Comparison of ENCODE assay signal across 17 cellular contexts in the genomic region with DNA sequence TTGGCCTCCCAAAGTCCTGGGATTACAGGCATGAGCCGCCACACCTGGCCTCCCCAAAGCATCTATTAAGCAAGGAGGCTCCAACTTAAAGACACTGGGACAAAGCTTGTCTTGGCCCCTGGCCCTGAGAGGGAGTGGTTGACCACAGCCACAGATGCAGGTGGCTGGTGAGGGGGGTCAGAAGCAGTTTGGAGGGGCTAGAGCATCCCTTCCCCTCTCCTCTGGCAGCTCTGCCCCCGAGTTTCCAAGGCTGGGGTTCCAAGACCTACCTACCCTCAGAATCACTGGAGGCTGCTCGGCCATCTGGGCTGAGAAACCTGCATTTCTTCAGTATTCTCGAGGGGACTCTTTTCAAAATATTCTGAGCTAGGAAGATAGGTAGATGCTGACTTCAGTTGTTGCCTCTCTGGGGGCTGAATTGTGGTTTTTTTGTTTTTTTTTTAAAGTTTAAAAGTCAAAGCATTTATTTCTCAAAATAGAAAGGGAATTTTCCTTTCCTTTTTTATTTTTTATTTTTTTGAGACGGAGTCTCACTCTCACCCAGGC. TPM values are rescaled to one million over a fixed set of nuclear protein-coding genes. Genes with fewer than 3 reads are reported as not detected.
A peak's percentile ranks its signal among the peaks of the same experiment; 100 is the strongest.
DNase-seq lines count a peak whose midpoint lies in the region; ATAC-seq, FAIRE-seq and TF ChIP-seq lines count a peak whose summit lies in the region.
"Had no signal": no experiment of that assay in that cellular context is flagged by ENCODE, and none has a peak within 500 bp of the region (broad histone marks: within the 10 kb centered on the region; RNA-seq: fewer than 3 reads in every experiment).

No MANE protein-coding gene starts in this region.

- H3K4ac ChIP-seq in mesenchymal stem cell (ENCODE audit: low read depth in 1 of 2, low read length in 2 of 2): no peak overlapping the region

- no peak overlapping the region for H2AFZ ChIP-seq in mesenchymal stem cell (ENCODE audit: low read depth, low read length)

- no peaks in the 10 kb centered on the region for H3K36me3 Mint-ChIP-seq in CD4-positive, CD25-positive, alpha-beta regulatory T cell
- H3K36me3 Mint-ChIP-seq in activated CD4-positive, alpha-beta memory T cell treated with anti-CD3 and anti-CD28 coated beads, Interleukin-2, amount 10 ng/mL, durations not matched to agents 7 days and 5 days (ENCODE audit: low read depth): no peaks in the 10 kb centered on the region

- no peaks in the 10 kb centered on the region for H3K79me1 ChIP-seq in mesenchymal stem cell (replicated peaks; ENCODE audit: low read length, poor library complexity, severe bottlenecking)

- no peak for DNase-seq in A549 (ENCODE audit: low read depth in 1 of 2, low spot score in 1 of 2)
- DNase-seq in CD4-positive, CD25-positive, alpha-beta regulatory T cell: no peak
- DNase-seq in activated CD4-positive, alpha-beta memory T cell treated with anti-CD3 and anti-CD28 coated beads, Interleukin-2, amount 10 ng/mL, durations not matched to agents 7 days and 5 days: no peak
- no peak for DNase-seq in mesenchymal stem cell
- DNase-seq in EL: no peak
- DNase-seq: KBM-7, mucosa of descending colon, NCI-H146, NCI-H510A treated with DMSO at 0.1 percent for 48 hours, Peyer's patch had no signal

- peaks cover 11 to 68% (median 31%) of the 10 kb centered on the region in 4 donors for H3K4me1 Mint-ChIP-seq in CD4-positive, CD25-positive, alpha-beta regulatory T cell
- H3K4me1 Mint-ChIP-seq in activated CD4-positive, alpha-beta memory T cell treated with anti-CD3 and anti-CD28 coated beads, Interleukin-2, amount 10 ng/mL, durations not matched to agents 7 days and 5 days: peaks cover 73% of the 10 kb centered on the region

- H3K4me1 ChIP-seq in A549 (peaks cover 55% of the 10 kb centered on the region), mesenchymal stem cell (ENCODE audit: control insufficient read depth, insufficient read depth, low read depth, low read length) (peaks cover 20% of the 10 kb centered on the region)
- peaks cover 15% of the 10 kb centered on the region for H3K4me1 ChIP-seq in CD4-positive, CD25-positive, alpha-beta regulatory T cell (ENCODE audit: control insufficient read depth, insufficient read depth, low read length, poor library complexity, severe bottlenecking)

- H2BK12ac ChIP-seq in mesenchymal stem cell (ENCODE audit: low read length in 2 of 2): peak overlapping the region; percentile 63 to 90

- peak overlapping the region; percentile 90 to 98 for H3K27ac ChIP-seq in A549
- no peak overlapping the region for H3K27ac ChIP-seq in CD4-positive, CD25-positive, alpha-beta regulatory T cell (ENCODE audit: insufficient read depth, low read length, poor library complexity, severe bottlenecking)
- no peak overlapping the region for H3K27ac ChIP-seq in mesenchymal stem cell (ENCODE audit: low read length, poor library complexity, severe bottlenecking)
- H3K27ac ChIP-seq: gastroesophageal sphincter, Peyer's patch, thoracic aorta had no signal

- FAIRE-seq in A549 (lab: Jason Lieb, UNC): no peak

- no peaks in the 10 kb centered on the region for H3K27me3 Mint-ChIP-seq in CD4-positive, CD25-positive, alpha-beta regulatory T cell
- H3K27me3 Mint-ChIP-seq in activated CD4-positive, alpha-beta memory T cell treated with anti-CD3 and anti-CD28 coated beads, Interleukin-2, amount 10 ng/mL, durations not matched to agents 7 days and 5 days: no peaks in the 10 kb centered on the region
- H3K27me3 Mint-ChIP-seq: central memory CD8-positive, alpha-beta T cell had no signal

- no peaks in the 10 kb centered on the region for H3K27me3 ChIP-seq in CD4-positive, CD25-positive, alpha-beta regulatory T cell (ENCODE audit: control insufficient read depth, insufficient read depth, low read length)
- H3K27me3 ChIP-seq in mesenchymal stem cell (ENCODE audit: control insufficient read depth in 1 of 2, insufficient read depth in 1 of 2, low read length in 2 of 2): no peaks in the 10 kb centered on the region
- H3K27me3 ChIP-seq: gastroesophageal sphincter, Peyer's patch had no signal

- no peak for TF ChIP-seq POLR2A in A549 (IDR thresholded peaks at IDR 0.05; ENCODE audit: low read length)

- H3K4me2 ChIP-seq in A549 (no peak overlapping the region), mesenchymal stem cell (ENCODE audit: low read length, poor library complexity, severe bottlenecking) (no peak overlapping the region)

- H3K14ac ChIP-seq in mesenchymal stem cell (ENCODE audit: low read length in 2 of 2): peak overlapping the region in 1 of 2 experiments; percentile 26

- H2BK15ac ChIP-seq in mesenchymal stem cell (ENCODE audit: low read depth, poor library complexity, severe bottlenecking): peak overlapping the region; percentile 39

- H3K4me3 Mint-ChIP-seq in CD4-positive, CD25-positive, alpha-beta regulatory T cell: no peak overlapping the region
- H3K4me3 Mint-ChIP-seq in activated CD4-positive, alpha-beta memory T cell treated with anti-CD3 and anti-CD28 coated beads, Interleukin-2, amount 10 ng/mL, durations not matched to agents 7 days and 5 days: no peak overlapping the region
- H3K4me3 Mint-ChIP-seq: CD14-positive monocyte; central memory CD8-positive, alpha-beta T cell had no signal

- H3K9me3 Mint-ChIP-seq in CD4-positive, CD25-positive, alpha-beta regulatory T cell: no peaks in the 10 kb centered on the region
- peaks cover under 1% of the 10 kb centered on the region for H3K9me3 Mint-ChIP-seq in activated CD4-positive, alpha-beta memory T cell treated with anti-CD3 and anti-CD28 coated beads, Interleukin-2, amount 10 ng/mL, durations not matched to agents 7 days and 5 days
- H3K9me3 Mint-ChIP-seq: central memory CD8-positive, alpha-beta T cell had no signal

- no peak overlapping the region for H4K8ac ChIP-seq in mesenchymal stem cell (ENCODE audit: low read length)

- H3K9me3 ChIP-seq in A549: no peaks in the 10 kb centered on the region
- H3K9me3 ChIP-seq in CD4-positive, CD25-positive, alpha-beta regulatory T cell (ENCODE audit: control insufficient read depth in 2 of 2, low read length in 2 of 2): no peaks in the 10 kb centered on the region
- no peaks in the 10 kb centered on the region for H3K9me3 ChIP-seq in mesenchymal stem cell (ENCODE audit: control insufficient read depth, low read length)
- H3K9me3 ChIP-seq: gastroesophageal sphincter, mucosa of descending colon, Peyer's patch, thoracic aorta had no signal

- CTCF ChIA-PET in A549 (lab: Yijun Ruan, JAX): interaction anchor here (0.6 to 3.2 kb wide), 8 partner anchors 9 to 167 kb away, joined by 3 to 10 read pairs (median 4); no protein-coding TSS in a partner anchor
- CTCF ChIA-PET in activated CD4-positive, alpha-beta memory T cell treated with anti-CD3 and anti-CD28 coated beads, Interleukin-2, amount 10 ng/mL, durations not matched to agents 7 days and 5 days (lab: Charles Lee): interaction anchor here (0.8 to 3.3 kb wide), 4 partner anchors 13 to 46 kb away, joined by 4 to 10 read pairs (median 6); no protein-coding TSS in a partner anchor

- peak overlapping the region; percentile 42 to 56 (median 48) for H3K27ac Mint-ChIP-seq in CD4-positive, CD25-positive, alpha-beta regulatory T cell
- H3K27ac Mint-ChIP-seq in activated CD4-positive, alpha-beta memory T cell treated with anti-CD3 and anti-CD28 coated beads, Interleukin-2, amount 10 ng/mL, durations not matched to agents 7 days and 5 days: peak overlapping the region; percentile 96

- no peak overlapping the region for H3K9ac ChIP-seq in mesenchymal stem cell (ENCODE audit: low read length)

- no peak for TF ChIP-seq RAD21 in A549 (conservative IDR thresholded peaks at IDR 0.05 in 1 of 2, IDR thresholded peaks at IDR 0.05 in 1 of 2)

- no peak for TF ChIP-seq EP300 in A549 (IDR thresholded peaks at IDR 0.05)

- H3K23ac ChIP-seq in mesenchymal stem cell (ENCODE audit: low read length in 2 of 2): no peak overlapping the region

- no peaks in the 10 kb centered on the region for H3K36me3 ChIP-seq in CD4-positive, CD25-positive, alpha-beta regulatory T cell (ENCODE audit: control insufficient read depth, insufficient read depth, low read length)
- H3K36me3 ChIP-seq in mesenchymal stem cell (ENCODE audit: control insufficient read depth in 1 of 2, insufficient read depth in 2 of 2, low read depth in 1 of 2, low read length in 2 of 2): no peaks in the 10 kb centered on the region
- H3K36me3 ChIP-seq: gastroesophageal sphincter, Peyer's patch, thoracic aorta had no signal

- TF ChIP-seq CTCF in A549 (IDR thresholded peaks at IDR 0.05): no peak

- H3K18ac ChIP-seq in mesenchymal stem cell (ENCODE audit: low read depth in 1 of 2, low read length in 2 of 2): no peak overlapping the region

- ATAC-seq in A549: no peak
- ATAC-seq in CD4-positive, CD25-positive, alpha-beta regulatory T cell (ENCODE audit: low read depth in 2 of 2): no peak
- no peak for ATAC-seq in GM21825 (IDR thresholded peaks at IDR 0.05; ENCODE audit: unreplicated experiment)
- no peak for ATAC-seq in HG03565 (IDR thresholded peaks at IDR 0.05; ENCODE audit: unreplicated experiment)
- no peak for ATAC-seq in activated CD4-positive, CD25-positive, alpha-beta regulatory T cell treated with anti-CD3 and anti-CD28 coated beads, Interleukin-2, amount 50 U/mL, for 24 hours
- ATAC-seq: gastroesophageal sphincter, mucosa of descending colon had no signal

- no peak overlapping the region for H3K4me3 ChIP-seq in A549
- no peak overlapping the region for H3K4me3 ChIP-seq in CD4-positive, CD25-positive, alpha-beta regulatory T cell (ENCODE audit: low read depth, low read length)
- no peak overlapping the region for H3K4me3 ChIP-seq in mesenchymal stem cell (ENCODE audit: insufficient read depth in 1 of 2, low read depth in 1 of 2, low read length in 2 of 2)
- H3K4me3 ChIP-seq: gastroesophageal sphincter, mucosa of descending colon, Peyer's patch, thoracic aorta had no signal

- WGBS in A549 (ENCODE audit: missing lambda C conversion rate): 77% methylated on average over 5 of the region's 5 CpGs
- WGBS in mesenchymal stem cell: 100% methylated on average over 3 of the region's 5 CpGs

- H2BK120ac ChIP-seq in mesenchymal stem cell (ENCODE audit: low read depth, low read length): no peak overlapping the region

- no peak overlapping the region for H2BK5ac ChIP-seq in mesenchymal stem cell (ENCODE audit: low read depth, low read length, poor library complexity, severe bottlenecking)

- H2AK5ac ChIP-seq in mesenchymal stem cell (ENCODE audit: low read length, severe bottlenecking): no peak overlapping the region

- H4K91ac ChIP-seq in mesenchymal stem cell (ENCODE audit: low read length): no peak overlapping the region

- POLR2A ChIA-PET in A549 (lab: Yijun Ruan, JAX): interaction anchor here (2.9 kb wide), 1 partner anchor 9 kb away, joined by 22 read pairs; no protein-coding TSS in a partner anchor
- POLR2A ChIA-PET in activated CD4-positive, alpha-beta memory T cell treated with anti-CD3 and anti-CD28 coated beads, Interleukin-2, amount 10 ng/mL, durations not matched to agents 7 days and 5 days (lab: Charles Lee): interaction anchor here (0.8 to 23.5 kb wide), 10 partner anchors 9 to 90 kb away, joined by 3 to 448 read pairs (median 9); a partner anchor contains a TSS

RNA-seq across cellular contexts. Expression of a gene that starts 32.6 kb away (rescaled TPM):
- polyA plus RNA-seq in A549 (2011; rRNA removed) (329 and 392 TPM in 2 replicates), A549 (2017; fragmentation: RNase III; extraction: RNeasy Plus Mini Kit Qiagen cat#74134 plus additional on column Dnase treatment) (188 to 239 TPM (median 238 TPM) in 3 replicates)
- 189 and 275 TPM in 2 replicates for polyA plus RNA-seq in A549 (2012; cell fraction: cytosol; rRNA removed)
- polyA plus RNA-seq in A549 (2012; cell fraction: nucleus; rRNA removed): 368 and 387 TPM in 2 replicates
- 299 and 339 TPM in 2 replicates for polyA minus RNA-seq in A549 (2011; rRNA and poly(A)+ RNA removed)
- 403 TPM for total RNA-seq in CD4-positive, CD25-positive, alpha-beta regulatory T cell
- 100 to 1,000 TPM in 1 of 4 donors, 10 to 100 TPM in 3; 62.1 to 123 (median 76.6) TPM for polyA plus RNA-seq in CD4-positive, CD25-positive, alpha-beta regulatory T cell
- total RNA-seq in activated CD4-positive, alpha-beta memory T cell treated with anti-CD3 and anti-CD28 coated beads, Interleukin-2, amount 10 ng/mL, durations not matched to agents 7 days and 5 days: 100 to 1,000 TPM; 475 to 481 TPM
- 109 TPM for polyA plus RNA-seq in mesenchymal stem cell (2013, experiment 1 of 2)
- polyA plus RNA-seq in mesenchymal stem cell (2013, experiment 2 of 2): 107 TPM

RNA-seq across cellular contexts. Expression of a gene that starts 48.4 kb away (rescaled TPM):
- polyA plus RNA-seq in A549 (2011; rRNA removed) (21.5 and 24.4 TPM in 2 replicates), A549 (2017; fragmentation: RNase III; extraction: RNeasy Plus Mini Kit Qiagen cat#74134 plus additional on column Dnase treatment) (26.1 to 28.5 TPM (median 26.7 TPM) in 3 replicates)
- polyA plus RNA-seq in A549 (2012; cell fraction: cytosol; rRNA removed): 26.6 and 31.3 TPM in 2 replicates
- 46.2 and 51.4 TPM in 2 replicates for polyA plus RNA-seq in A549 (2012; cell fraction: nucleus; rRNA removed)
- 31.6 and 32.2 TPM in 2 replicates for polyA minus RNA-seq in A549 (2011; rRNA and poly(A)+ RNA removed)
- total RNA-seq in CD4-positive, CD25-positive, alpha-beta regulatory T cell: 40.2 TPM
- 10 to 100 TPM; 17.8 to 24.4 (median 19.9) TPM for polyA plus RNA-seq in CD4-positive, CD25-positive, alpha-beta regulatory T cell
- 10 to 100 TPM; 23.8 to 26.7 TPM for total RNA-seq in activated CD4-positive, alpha-beta memory T cell treated with anti-CD3 and anti-CD28 coated beads, Interleukin-2, amount 10 ng/mL, durations not matched to agents 7 days and 5 days
- 28.6 TPM for polyA plus RNA-seq in mesenchymal stem cell (2013, experiment 1 of 2)
- 27.7 TPM for polyA plus RNA-seq in mesenchymal stem cell (2013, experiment 2 of 2)

Comparison
In these comparisons a context has a peak if more than half of its experiments do, and no peak if none do; other contexts are left out.
1. H3K27ac ChIP-seq: peak in A549 (2 of 2); none in CD4-positive, CD25-positive, alpha-beta regulatory T cell (single experiment) and mesenchymal stem cell (single experiment).